ENCODE assay signal across 1 cellular context in the genomic region with DNA sequence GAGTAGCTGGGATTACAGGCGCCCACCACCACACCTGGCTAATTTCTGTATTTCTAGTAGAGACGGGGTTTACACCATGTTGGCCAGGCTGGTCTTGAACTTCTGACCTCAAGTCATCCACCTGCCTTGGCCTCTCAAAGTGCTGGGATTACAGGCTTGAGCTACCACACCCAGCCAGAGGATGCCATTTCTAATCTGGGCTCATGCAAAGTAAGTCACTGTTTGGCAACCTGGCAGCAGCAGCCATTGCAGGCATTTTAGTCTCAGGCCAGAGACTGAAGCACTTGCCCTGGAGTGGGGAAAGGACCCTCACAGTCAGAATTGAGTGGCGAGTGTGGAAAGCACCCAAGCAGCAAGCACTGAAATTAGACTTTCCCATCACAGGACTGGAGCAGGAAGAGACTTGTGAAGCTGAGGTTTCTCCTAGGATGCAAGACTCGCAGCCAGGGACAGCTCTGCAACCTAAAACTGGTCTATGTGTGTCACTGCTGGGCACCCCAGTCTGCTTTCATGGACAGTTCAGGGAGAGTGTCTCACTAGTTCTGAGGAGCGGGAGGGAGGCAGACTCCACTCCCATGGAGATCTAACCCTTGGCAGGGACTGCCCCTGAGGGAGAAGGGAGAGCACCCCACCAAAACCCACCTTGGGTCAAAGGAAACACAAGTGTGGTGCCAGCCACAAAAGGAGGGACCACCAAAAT.
TF ChIP-seq lines count a peak whose summit lies in the region.

No MANE protein-coding gene starts in this region.

TF ChIP-seq in GM23338, 12 proteins besides CTCF, POLR2A, EP300 and RAD21 (continued from another document):
- TF ChIP-seq REST (IDR thresholded peaks at IDR 0.05; ENCODE audit: unreplicated experiment) (no peak), ETS1 (IDR thresholded peaks at IDR 0.05) (no peak), EZH2phosphoT487 (IDR thresholded peaks at IDR 0.05; ENCODE audit: unreplicated experiment) (no peak), ZNF331 (CRISPR knock-in tag; IDR thresholded peaks at IDR 0.05; ENCODE audit: low read depth) (no peak), JUNB (IDR thresholded peaks at IDR 0.05; ENCODE audit: unreplicated experiment) (no peak)
- TF ChIP-seq, protein P1, sequence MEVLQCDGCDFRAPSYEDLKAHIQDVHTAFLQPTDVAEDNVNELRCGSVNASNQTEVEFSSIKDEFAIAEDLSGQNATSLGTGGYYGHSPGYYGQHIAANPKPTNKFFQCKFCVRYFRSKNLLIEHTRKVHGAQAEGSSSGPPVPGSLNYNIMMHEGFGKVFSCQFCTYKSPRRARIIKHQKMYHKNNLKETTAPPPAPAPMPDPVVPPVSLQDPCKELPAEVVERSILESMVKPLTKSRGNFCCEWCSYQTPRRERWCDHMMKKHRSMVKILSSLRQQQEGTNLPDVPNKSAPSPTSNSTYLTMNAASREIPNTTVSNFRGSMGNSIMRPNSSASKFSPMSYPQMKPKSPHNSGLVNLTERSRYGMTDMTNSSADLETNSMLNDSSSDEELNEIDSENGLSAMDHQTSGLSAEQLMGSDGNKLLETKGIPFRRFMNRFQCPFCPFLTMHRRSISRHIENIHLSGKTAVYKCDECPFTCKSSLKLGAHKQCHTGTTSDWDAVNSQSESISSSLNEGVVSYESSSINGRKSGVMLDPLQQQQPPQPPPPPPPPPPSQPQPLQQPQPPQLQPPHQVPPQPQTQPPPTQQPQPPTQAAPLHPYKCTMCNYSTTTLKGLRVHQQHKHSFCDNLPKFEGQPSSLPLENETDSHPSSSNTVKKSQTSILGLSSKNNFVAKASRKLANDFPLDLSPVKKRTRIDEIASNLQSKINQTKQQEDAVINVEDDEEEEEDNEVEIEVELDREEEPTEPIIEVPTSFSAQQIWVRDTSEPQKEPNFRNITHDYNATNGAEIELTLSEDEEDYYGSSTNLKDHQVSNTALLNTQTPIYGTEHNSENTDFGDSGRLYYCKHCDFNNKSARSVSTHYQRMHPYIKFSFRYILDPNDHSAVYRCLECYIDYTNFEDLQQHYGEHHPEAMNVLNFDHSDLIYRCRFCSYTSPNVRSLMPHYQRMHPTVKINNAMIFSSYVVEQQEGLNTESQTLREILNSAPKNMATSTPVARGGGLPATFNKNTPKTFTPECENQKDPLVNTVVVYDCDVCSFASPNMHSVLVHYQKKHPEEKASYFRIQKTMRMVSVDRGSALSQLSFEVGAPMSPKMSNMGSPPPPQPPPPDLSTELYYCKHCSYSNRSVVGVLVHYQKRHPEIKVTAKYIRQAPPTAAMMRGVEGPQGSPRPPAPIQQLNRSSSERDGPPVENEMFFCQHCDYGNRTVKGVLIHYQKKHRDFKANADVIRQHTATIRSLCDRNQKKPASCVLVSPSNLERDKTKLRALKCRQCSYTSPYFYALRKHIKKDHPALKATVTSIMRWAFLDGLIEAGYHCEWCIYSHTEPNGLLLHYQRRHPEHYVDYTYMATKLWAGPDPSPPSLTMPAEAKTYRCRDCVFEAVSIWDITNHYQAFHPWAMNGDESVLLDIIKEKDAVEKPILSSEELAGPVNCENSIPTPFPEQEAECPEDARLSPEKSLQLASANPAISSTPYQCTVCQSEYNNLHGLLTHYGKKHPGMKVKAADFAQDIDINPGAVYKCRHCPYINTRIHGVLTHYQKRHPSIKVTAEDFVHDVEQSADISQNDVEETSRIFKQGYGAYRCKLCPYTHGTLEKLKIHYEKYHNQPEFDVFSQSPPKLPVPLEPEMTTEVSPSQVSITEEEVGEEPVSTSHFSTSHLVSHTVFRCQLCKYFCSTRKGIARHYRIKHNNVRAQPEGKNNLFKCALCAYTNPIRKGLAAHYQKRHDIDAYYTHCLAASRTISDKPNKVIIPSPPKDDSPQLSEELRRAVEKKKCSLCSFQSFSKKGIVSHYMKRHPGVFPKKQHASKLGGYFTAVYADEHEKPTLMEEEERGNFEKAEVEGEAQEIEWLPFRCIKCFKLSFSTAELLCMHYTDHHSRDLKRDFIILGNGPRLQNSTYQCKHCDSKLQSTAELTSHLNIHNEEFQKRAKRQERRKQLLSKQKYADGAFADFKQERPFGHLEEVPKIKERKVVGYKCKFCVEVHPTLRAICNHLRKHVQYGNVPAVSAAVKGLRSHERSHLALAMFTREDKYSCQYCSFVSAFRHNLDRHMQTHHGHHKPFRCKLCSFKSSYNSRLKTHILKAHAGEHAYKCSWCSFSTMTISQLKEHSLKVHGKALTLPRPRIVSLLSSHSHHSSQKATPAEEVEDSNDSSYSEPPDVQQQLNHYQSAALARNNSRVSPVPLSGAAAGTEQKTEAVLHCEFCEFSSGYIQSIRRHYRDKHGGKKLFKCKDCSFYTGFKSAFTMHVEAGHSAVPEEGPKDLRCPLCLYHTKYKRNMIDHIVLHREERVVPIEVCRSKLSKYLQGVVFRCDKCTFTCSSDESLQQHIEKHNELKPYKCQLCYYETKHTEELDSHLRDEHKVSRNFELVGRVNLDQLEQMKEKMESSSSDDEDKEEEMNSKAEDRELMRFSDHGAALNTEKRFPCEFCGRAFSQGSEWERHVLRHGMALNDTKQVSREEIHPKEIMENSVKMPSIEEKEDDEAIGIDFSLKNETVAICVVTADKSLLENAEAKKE (CRISPR knock-in tag; IDR thresholded peaks at IDR 0.05): no peak
TF ChIP-seq in GM23338: peak in this region for 0.
